ENCODE assay signal across 1 cellular context in genomic region chr17:36486204-36487194, GRCh38.
A peak's percentile ranks its signal among the peaks of the same experiment; 100 is the strongest.
TF ChIP-seq lines count a peak whose summit lies in the region.

TSS of gene ZNHIT3 (plus strand) at chr17:36486681. CDS start at chr17:36486700, 19 bp downstream.

TF ChIP-seq in GM12878, 131 proteins besides CTCF, POLR2A, EP300 and RAD21 (continued from another document and continues in another):
- TF ChIP-seq, protein P1, sequence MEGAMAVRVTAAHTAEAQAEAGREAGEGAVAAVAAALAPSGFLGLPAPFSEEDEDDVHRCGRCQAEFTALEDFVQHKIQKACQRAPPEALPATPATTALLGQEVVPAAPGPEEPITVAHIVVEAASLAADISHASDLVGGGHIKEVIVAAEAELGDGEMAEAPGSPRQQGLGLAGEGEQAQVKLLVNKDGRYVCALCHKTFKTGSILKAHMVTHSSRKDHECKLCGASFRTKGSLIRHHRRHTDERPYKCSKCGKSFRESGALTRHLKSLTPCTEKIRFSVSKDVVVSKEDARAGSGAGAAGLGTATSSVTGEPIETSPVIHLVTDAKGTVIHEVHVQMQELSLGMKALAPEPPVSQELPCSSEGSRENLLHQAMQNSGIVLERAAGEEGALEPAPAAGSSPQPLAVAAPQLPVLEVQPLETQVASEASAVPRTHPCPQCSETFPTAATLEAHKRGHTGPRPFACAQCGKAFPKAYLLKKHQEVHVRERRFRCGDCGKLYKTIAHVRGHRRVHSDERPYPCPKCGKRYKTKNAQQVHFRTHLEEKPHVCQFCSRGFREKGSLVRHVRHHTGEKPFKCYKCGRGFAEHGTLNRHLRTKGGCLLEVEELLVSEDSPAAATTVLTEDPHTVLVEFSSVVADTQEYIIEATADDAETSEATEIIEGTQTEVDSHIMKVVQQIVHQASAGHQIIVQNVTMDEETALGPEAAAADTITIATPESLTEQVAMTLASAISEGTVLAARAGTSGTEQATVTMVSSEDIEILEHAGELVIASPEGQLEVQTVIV (IDR thresholded peaks at IDR 0.05; ENCODE audit: borderline replicate concordance, partially characterized antibody) = peak; percentile 72
- TF ChIP-seq IKZF2 (IDR thresholded peaks at IDR 0.05) = no peak; a peak in 1 of 4 replicates
- no peak for TF ChIP-seq EZH2 (IDR thresholded peaks at IDR 0.05; ENCODE audit: borderline replicate concordance, control insufficient read depth, low read depth, low read length)
- TF ChIP-seq NFXL1 (IDR thresholded peaks at IDR 0.05; ENCODE audit: borderline replicate concordance) = no peak
- peak; percentile 95 for TF ChIP-seq RELB (IDR thresholded peaks at IDR 0.05; ENCODE audit: low read depth)
- peak; percentile 69; the same call in 1 of the 2 replicates for TF ChIP-seq ZBTB40 (IDR thresholded peaks at IDR 0.05; ENCODE audit: borderline replicate concordance)
- TF ChIP-seq NFYA (IDR thresholded peaks at IDR 0.05; ENCODE audit: borderline replicate concordance, low read depth, low read length) = no peak
- TF ChIP-seq CBX5 (IDR thresholded peaks at IDR 0.05; ENCODE audit: low read depth) = no peak
- 0 out of 2 replicates have a peak, but pooled peaks have one; percentile 56 for TF ChIP-seq TARDBP (IDR thresholded peaks at IDR 0.05; ENCODE audit: borderline replicate concordance)
- no peak for TF ChIP-seq MEF2A (IDR thresholded peaks at IDR 0.05; ENCODE audit: insufficient read depth, low read depth, low read length)
- TF ChIP-seq, protein P2, sequence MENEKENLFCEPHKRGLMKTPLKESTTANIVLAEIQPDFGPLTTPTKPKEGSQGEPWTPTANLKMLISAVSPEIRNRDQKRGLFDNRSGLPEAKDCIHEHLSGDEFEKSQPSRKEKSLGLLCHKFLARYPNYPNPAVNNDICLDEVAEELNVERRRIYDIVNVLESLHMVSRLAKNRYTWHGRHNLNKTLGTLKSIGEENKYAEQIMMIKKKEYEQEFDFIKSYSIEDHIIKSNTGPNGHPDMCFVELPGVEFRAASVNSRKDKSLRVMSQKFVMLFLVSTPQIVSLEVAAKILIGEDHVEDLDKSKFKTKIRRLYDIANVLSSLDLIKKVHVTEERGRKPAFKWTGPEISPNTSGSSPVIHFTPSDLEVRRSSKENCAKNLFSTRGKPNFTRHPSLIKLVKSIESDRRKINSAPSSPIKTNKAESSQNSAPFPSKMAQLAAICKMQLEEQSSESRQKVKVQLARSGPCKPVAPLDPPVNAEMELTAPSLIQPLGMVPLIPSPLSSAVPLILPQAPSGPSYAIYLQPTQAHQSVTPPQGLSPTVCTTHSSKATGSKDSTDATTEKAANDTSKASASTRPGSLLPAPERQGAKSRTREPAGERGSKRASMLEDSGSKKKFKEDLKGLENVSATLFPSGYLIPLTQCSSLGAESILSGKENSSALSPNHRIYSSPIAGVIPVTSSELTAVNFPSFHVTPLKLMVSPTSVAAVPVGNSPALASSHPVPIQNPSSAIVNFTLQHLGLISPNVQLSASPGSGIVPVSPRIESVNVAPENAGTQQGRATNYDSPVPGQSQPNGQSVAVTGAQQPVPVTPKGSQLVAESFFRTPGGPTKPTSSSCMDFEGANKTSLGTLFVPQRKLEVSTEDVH (IDR thresholded peaks at IDR 0.05; ENCODE audit: low read depth, partially characterized antibody) = peak; percentile 32
- no peak for TF ChIP-seq ZNF622 (IDR thresholded peaks at IDR 0.05)
- TF ChIP-seq ETV6 (conservative IDR thresholded peaks at IDR 0.05 in 1 of 2, IDR thresholded peaks at IDR 0.05 in 1 of 2; ENCODE audit: borderline replicate concordance in 1 of 2, low read depth in 1 of 2) = no peak
- no peak for TF ChIP-seq FOXM1 (IDR thresholded peaks at IDR 0.05; ENCODE audit: low read depth, low read length)
- no peak for TF ChIP-seq YBX1 (IDR thresholded peaks at IDR 0.05)
- no peak; the same call in 1 of the 2 replicates for TF ChIP-seq SPI1 (IDR thresholded peaks at IDR 0.05; ENCODE audit: borderline replicate concordance, insufficient read depth, low read depth, low read length)
- TF ChIP-seq, protein P3, sequence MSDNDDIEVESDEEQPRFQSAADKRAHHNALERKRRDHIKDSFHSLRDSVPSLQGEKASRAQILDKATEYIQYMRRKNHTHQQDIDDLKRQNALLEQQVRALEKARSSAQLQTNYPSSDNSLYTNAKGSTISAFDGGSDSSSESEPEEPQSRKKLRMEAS (IDR thresholded peaks at IDR 0.05; ENCODE audit: low read depth, low read length) = peak; percentile 89
- TF ChIP-seq YY1 (IDR thresholded peaks at IDR 0.05; ENCODE audit: low read depth, low read length) = peak; percentile 92
- peak; percentile 93 to 99 for TF ChIP-seq SRF (IDR thresholded peaks at IDR 0.05; ENCODE audit: low read depth in 2 of 2, low read length in 2 of 2)
- TF ChIP-seq MTA3 (IDR thresholded peaks at IDR 0.05; ENCODE audit: borderline replicate concordance, low read length) = no peak
- no peak for TF ChIP-seq CEBPB (IDR thresholded peaks at IDR 0.05; ENCODE audit: borderline replicate concordance in 1 of 2, low read depth in 2 of 2, low read length in 2 of 2)
- no peak for TF ChIP-seq BCL11A (IDR thresholded peaks at IDR 0.05; ENCODE audit: low read depth, low read length)
- TF ChIP-seq ELK1 (IDR thresholded peaks at IDR 0.05; ENCODE audit: low read depth, low read length) = peak; percentile 52; the same call in 1 of the 2 replicates
- TF ChIP-seq RCOR1 (conservative IDR thresholded peaks at IDR 0.05; ENCODE audit: low read depth, low read length) = 0 out of 2 replicates have a peak, but pooled peaks have one; percentile 72
- no peak for TF ChIP-seq ZSCAN29 (IDR thresholded peaks at IDR 0.05)
- TF ChIP-seq DPF2 (IDR thresholded peaks at IDR 0.05) = no peak
- TF ChIP-seq, protein P4, sequence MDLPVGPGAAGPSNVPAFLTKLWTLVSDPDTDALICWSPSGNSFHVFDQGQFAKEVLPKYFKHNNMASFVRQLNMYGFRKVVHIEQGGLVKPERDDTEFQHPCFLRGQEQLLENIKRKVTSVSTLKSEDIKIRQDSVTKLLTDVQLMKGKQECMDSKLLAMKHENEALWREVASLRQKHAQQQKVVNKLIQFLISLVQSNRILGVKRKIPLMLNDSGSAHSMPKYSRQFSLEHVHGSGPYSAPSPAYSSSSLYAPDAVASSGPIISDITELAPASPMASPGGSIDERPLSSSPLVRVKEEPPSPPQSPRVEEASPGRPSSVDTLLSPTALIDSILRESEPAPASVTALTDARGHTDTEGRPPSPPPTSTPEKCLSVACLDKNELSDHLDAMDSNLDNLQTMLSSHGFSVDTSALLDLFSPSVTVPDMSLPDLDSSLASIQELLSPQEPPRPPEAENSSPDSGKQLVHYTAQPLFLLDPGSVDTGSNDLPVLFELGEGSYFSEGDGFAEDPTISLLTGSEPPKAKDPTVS (IDR thresholded peaks at IDR 0.05; ENCODE audit: low read depth, low read length) = no peak
- TF ChIP-seq ZZZ3 (IDR thresholded peaks at IDR 0.05; ENCODE audit: control insufficient read depth, insufficient read length, low read depth) = no peak
- TF ChIP-seq SIN3A (IDR thresholded peaks at IDR 0.05; ENCODE audit: low read depth, low read length) = peak; percentile 85
- TF ChIP-seq EED (IDR thresholded peaks at IDR 0.05; ENCODE audit: low read depth) = no peak
- no peak for TF ChIP-seq STAT3 (IDR thresholded peaks at IDR 0.05; ENCODE audit: low read depth, low read length)
- TF ChIP-seq STAT1 (conservative IDR thresholded peaks at IDR 0.05) = peak; percentile 82
- peak; percentile 59 for TF ChIP-seq MXI1 (IDR thresholded peaks at IDR 0.05; ENCODE audit: low read depth, low read length)
- no peak for TF ChIP-seq TCF7 (IDR thresholded peaks at IDR 0.05; ENCODE audit: borderline replicate concordance)
- TF ChIP-seq, protein P5, sequence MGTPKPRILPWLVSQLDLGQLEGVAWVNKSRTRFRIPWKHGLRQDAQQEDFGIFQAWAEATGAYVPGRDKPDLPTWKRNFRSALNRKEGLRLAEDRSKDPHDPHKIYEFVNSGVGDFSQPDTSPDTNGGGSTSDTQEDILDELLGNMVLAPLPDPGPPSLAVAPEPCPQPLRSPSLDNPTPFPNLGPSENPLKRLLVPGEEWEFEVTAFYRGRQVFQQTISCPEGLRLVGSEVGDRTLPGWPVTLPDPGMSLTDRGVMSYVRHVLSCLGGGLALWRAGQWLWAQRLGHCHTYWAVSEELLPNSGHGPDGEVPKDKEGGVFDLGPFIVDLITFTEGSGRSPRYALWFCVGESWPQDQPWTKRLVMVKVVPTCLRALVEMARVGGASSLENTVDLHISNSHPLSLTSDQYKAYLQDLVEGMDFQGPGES (IDR thresholded peaks at IDR 0.05) = peak; percentile 53; the same call in 1 of the 2 replicates
- peak; percentile 96; the same call in 1 of the 2 replicates for TF ChIP-seq ZNF207 (IDR thresholded peaks at IDR 0.05; ENCODE audit: borderline replicate concordance)
- peak; percentile 85; the same call in 2 of the 3 replicates for TF ChIP-seq POU2F2 (IDR thresholded peaks at IDR 0.05; ENCODE audit: borderline replicate concordance, low read depth, low read length)
- peak; percentile 81; the same call in 1 of the 2 replicates for TF ChIP-seq SMAD5 (IDR thresholded peaks at IDR 0.05; ENCODE audit: low read depth)
- TF ChIP-seq RFX5 (IDR thresholded peaks at IDR 0.05; ENCODE audit: low read depth, low read length) = peak; percentile 80
- no peak for TF ChIP-seq KDM1A (IDR thresholded peaks at IDR 0.05; ENCODE audit: borderline replicate concordance)
- no peak for TF ChIP-seq KAT2A (conservative IDR thresholded peaks at IDR 0.05; ENCODE audit: control insufficient read depth, low read depth, low read length)
- TF ChIP-seq SMARCA5 (IDR thresholded peaks at IDR 0.05) = no peak
- TF ChIP-seq LARP7 (IDR thresholded peaks at IDR 0.05) = no peak
- peak; percentile 80 for TF ChIP-seq RELA (IDR thresholded peaks at IDR 0.05; ENCODE audit: borderline replicate concordance, partially characterized antibody)
- TF ChIP-seq CHD1 (IDR thresholded peaks at IDR 0.05; ENCODE audit: low read depth, low read length) = no peak
- no peak for TF ChIP-seq USF2 (IDR thresholded peaks at IDR 0.05; ENCODE audit: borderline replicate concordance, low read depth, low read length)
- 0 out of 2 replicates have a peak, but pooled peaks have one; percentile 25 for TF ChIP-seq HDGF (IDR thresholded peaks at IDR 0.05)
- peak; percentile 78 for TF ChIP-seq TBL1XR1 (IDR thresholded peaks at IDR 0.05; ENCODE audit: low read depth, low read length)
- TF ChIP-seq ZNF384 (IDR thresholded peaks at IDR 0.05; ENCODE audit: borderline replicate concordance, low read depth, low read length) = no peak
- peak; percentile 82 for TF ChIP-seq NBN (IDR thresholded peaks at IDR 0.05)
- TF ChIP-seq ASH2L (IDR thresholded peaks at IDR 0.05; ENCODE audit: borderline replicate concordance, low read depth) = no peak
- no peak for TF ChIP-seq BACH1 (IDR thresholded peaks at IDR 0.05; ENCODE audit: borderline replicate concordance)
